Comparison of ENCODE assay signal across 8 cellular contexts in genomic region chr15:49421991-49422390, GRCh38. TPM values are rescaled to one million over a fixed set of nuclear protein-coding genes. Genes with fewer than 3 reads are reported as not detected.
DNase-seq lines count a peak whose midpoint lies in the region; ATAC-seq and TF ChIP-seq lines count a peak whose summit lies in the region.

No MANE protein-coding gene starts in this region.

- POLR2A ChIA-PET in OCI-LY7 (lab: Charles Lee): interaction anchor here (0.6 kb wide), 1 partner anchor 325 kb away, joined by 4 read pairs; no protein-coding TSS in a partner anchor

- H4K20me1 ChIP-seq in OCI-LY7 (ENCODE audit: insufficient read depth, low read length): no peaks in the 10 kb centered on the region

- H2AFZ ChIP-seq in OCI-LY7 (ENCODE audit: low read length): peak overlapping the region; percentile 25; the same call in 1 of the 2 replicates

- H3K4me3 ChIP-seq in OCI-LY7 (ENCODE audit: low read depth, low read length, poor library complexity, severe bottlenecking) (no peak overlapping the region), ascending aorta (peak overlapping the region; percentile 24 to 38), skeletal muscle cell (ENCODE audit: low read depth, low read length) (no peak overlapping the region)

- peak; percentile 45 for DNase-seq in Daoy (ENCODE audit: low read depth)
- peak; percentile 69 for DNase-seq in OCI-LY7 (ENCODE audit: low spot score)
- DNase-seq in ascending aorta (ENCODE audit: low spot score in 2 of 2): no peak
- peak; percentile 5 to 46 for DNase-seq in hippocampal formation (lab: John Stamatoyannopoulos, UW)
- peak; percentile 34 for DNase-seq in skeletal muscle cell (ENCODE audit: low read depth)

- H3K36me3 ChIP-seq in OCI-LY7 (ENCODE audit: insufficient read depth, low read length) (no peaks in the 10 kb centered on the region), ascending aorta (no peaks in the 10 kb centered on the region)

- H3K9me3 ChIP-seq in OCI-LY7 (ENCODE audit: low read length) (no peaks in the 10 kb centered on the region), ascending aorta (no peaks in the 10 kb centered on the region)

- H3K79me2 ChIP-seq in OCI-LY7 (ENCODE audit: insufficient read depth, low read depth, low read length): no peaks in the 10 kb centered on the region

- TF ChIP-seq CTCF in OCI-LY7 (conservative IDR thresholded peaks at IDR 0.05; ENCODE audit: low read length) (peak; percentile 98), ascending aorta (IDR thresholded peaks at IDR 0.05) (peak; percentile 64 to 81 (median 68))

- H3K4me1 ChIP-seq in OCI-LY7 (ENCODE audit: insufficient read depth, low read length, poor library complexity, severe bottlenecking) (no peaks in the 10 kb centered on the region), ascending aorta (no peaks in the 10 kb centered on the region)

- no peaks in the 10 kb centered on the region for H3K27me3 ChIP-seq in ascending aorta

- H3K9me2 ChIP-seq in OCI-LY7 (ENCODE audit: insufficient read depth, low read length): no peaks in the 10 kb centered on the region

- H3K27ac ChIP-seq in OCI-LY7 (ENCODE audit: low read depth, low read length, poor library complexity, severe bottlenecking): no peak overlapping the region
- no peak overlapping the region for H3K27ac ChIP-seq in ascending aorta

- BruUV-seq in OCI-LY7 (replicated peaks; lab: Mats Ljungman, UMichigan): no TSS peak

- H3K4me2 ChIP-seq in OCI-LY7 (ENCODE audit: low read length): peak overlapping the region; percentile 28; the same call in 1 of the 2 replicates

- CTCF ChIA-PET in OCI-LY7 (lab: Charles Lee; ENCODE audit: unreplicated experiment): interaction anchor here (1.3 kb wide), 1 partner anchor 186 kb away, joined by 3 read pairs; no protein-coding TSS in a partner anchor

- ATAC-seq in HG02852 (IDR thresholded peaks at IDR 0.05; ENCODE audit: unreplicated experiment) (peak; percentile 57), GM21423 (IDR thresholded peaks at IDR 0.05; ENCODE audit: unreplicated experiment) (no peak), HG03095 (IDR thresholded peaks at IDR 0.05; ENCODE audit: unreplicated experiment) (no peak)

- intact Hi-C loops in OCI-LY7 (cut with micrococcal nuclease; ENCODE audit: unreplicated experiment): loop anchor here (1.0 kb wide), 2 partner anchors 187 to 561 kb away; no protein-coding TSS in a partner anchor
- intact Hi-C loops in ascending aorta (cut with DNase I): loop anchor here (2.0 kb wide), 1 partner anchor 187 kb away; no protein-coding TSS in a partner anchor

RNA-seq across cellular contexts. Expression of gene FGF7, which starts 1.1 kb away (rescaled TPM):
- total RNA-seq in Daoy (2014; rRNA removed; shearing (Covaris generic)): not detected in 2 replicates
- not detected in 2 replicates for total RNA-seq in OCI-LY7 (2014; rRNA removed; shearing (Covaris generic))
- total RNA-seq in OCI-LY7 (2022) (not detected in 2 replicates), ascending aorta (31.4 TPM)

Comparison
In these comparisons a context has a peak if more than half of its experiments do, and no peak if none do; other contexts are left out.
1. DNase-seq: peak in Daoy (single experiment), OCI-LY7 (single experiment), hippocampal formation (2 of 2) and skeletal muscle cell (single experiment); none in ascending aorta (0 of 2).
2. H3K4me3 ChIP-seq: peak in ascending aorta (2 of 2); none in OCI-LY7 (single experiment) and skeletal muscle cell (single experiment).
3. RNA of gene FGF7, which starts 1.1 kb away (total RNA-seq): 31.4 TPM in ascending aorta (single experiment); not detected in Daoy and not detected in OCI-LY7; every median in the first group is over 10 times any median in the second.